12 cellular contexts compared by ENCODE assay signal in genomic region chr9:12817702-12818101, GRCh38. TPM values are rescaled to one million over a fixed set of nuclear protein-coding genes. Genes with fewer than 3 reads are reported as not detected.
A peak's percentile ranks its signal among the peaks of the same experiment; 100 is the strongest.
DNase-seq lines count a peak whose midpoint lies in the region; ATAC-seq, FAIRE-seq and TF ChIP-seq lines count a peak whose summit lies in the region.
"Had no signal": no experiment of that assay in that cellular context is flagged by ENCODE, and none has a peak within 500 bp of the region (broad histone marks: within the 10 kb centered on the region; RNA-seq: fewer than 3 reads in every experiment).

No MANE protein-coding gene starts in this region.

- no peaks in the 10 kb centered on the region for H3K9me3 ChIP-seq in psoas muscle
- H3K9me3 ChIP-seq: testis had no signal

- DNase-seq in H54 (ENCODE audit: insufficient read length, low spot score) = no peak
- peak; percentile 83 for DNase-seq in SW480 (ENCODE audit: low spot score)
- peak; percentile 86 for DNase-seq in fibroblast of villous mesenchyme (ENCODE audit: low read depth)
- DNase-seq in posterior vena cava (ENCODE audit: low spot score) = peak; percentile 66
- DNase-seq in activated CD4-positive, alpha-beta memory T cell treated with anti-CD3 and anti-CD28 coated beads for 36 hours = no peak
- no peak for DNase-seq in SKM-1 (lab: John Stamatoyannopoulos, UW; ENCODE audit: unreplicated experiment)
- DNase-seq in psoas muscle = no peak
- DNase-seq: activated CD8-positive, alpha-beta memory T cell treated with anti-CD3 and anti-CD28 coated beads for 24 hours; CD8-positive, alpha-beta T cell; left cardiac atrium; testis had no signal

- no peaks in the 10 kb centered on the region for H3K27me3 Mint-ChIP-seq in activated CD4-positive, alpha-beta memory T cell treated with anti-CD3 and anti-CD28 coated beads for 36 hours

- H3K4me3 Mint-ChIP-seq in activated CD4-positive, alpha-beta memory T cell treated with anti-CD3 and anti-CD28 coated beads for 36 hours = no peak overlapping the region
- H3K4me3 Mint-ChIP-seq: CD8-positive, alpha-beta T cell had no signal

- H3K4me3 ChIP-seq in fibroblast of villous mesenchyme (ENCODE audit: low read depth, low read length) (no peak overlapping the region), psoas muscle (no peak overlapping the region)
- H3K4me3 ChIP-seq: testis had no signal

- no peak overlapping the region for H3K27ac Mint-ChIP-seq in activated CD4-positive, alpha-beta memory T cell treated with anti-CD3 and anti-CD28 coated beads for 36 hours
- H3K27ac Mint-ChIP-seq: CD8-positive, alpha-beta T cell had no signal

- peak; percentile 86 for FAIRE-seq in H54 (lab: Jason Lieb, UNC)

- TF ChIP-seq POLR2A in H54 (IDR thresholded peaks at IDR 0.05; ENCODE audit: low read depth, low read length) = no peak

- intact Hi-C loops in posterior vena cava (cut with DNase I) (no loop called here), psoas muscle (cut with DNase I) (no loop called here)
- intact Hi-C loops in activated CD4-positive, alpha-beta memory T cell treated with anti-CD3 and anti-CD28 coated beads for 36 hours (cut with micrococcal nuclease) = no loop called here

- no peak for TF ChIP-seq CTCF in fibroblast of villous mesenchyme (IDR thresholded peaks at IDR 0.05; ENCODE audit: insufficient read depth, low read depth, low read length)
- no peak for TF ChIP-seq CTCF in psoas muscle (IDR thresholded peaks at IDR 0.05)

- H3K4me1 Mint-ChIP-seq in activated CD4-positive, alpha-beta memory T cell treated with anti-CD3 and anti-CD28 coated beads for 36 hours (ENCODE audit: low read depth) = no peaks in the 10 kb centered on the region

- no peak overlapping the region for H3K27ac ChIP-seq in psoas muscle
- H3K27ac ChIP-seq: testis had no signal

- H3K36me3 ChIP-seq in psoas muscle (ENCODE audit: insufficient read depth in 1 of 2, low read depth in 1 of 2) = no peaks in the 10 kb centered on the region

- H3K27me3 ChIP-seq in psoas muscle (ENCODE audit: insufficient read depth in 3 of 3, low read length in 2 of 3) = no peaks in the 10 kb centered on the region
- H3K27me3 ChIP-seq: testis had no signal

- peaks cover 23% of the 10 kb centered on the region for H3K9me3 Mint-ChIP-seq in activated CD4-positive, alpha-beta memory T cell treated with anti-CD3 and anti-CD28 coated beads for 36 hours

- CTCF ChIA-PET in activated CD4-positive, alpha-beta memory T cell treated with anti-CD3 and anti-CD28 coated beads for 36 hours (lab: Charles Lee) = no interaction called here

- H3K4me1 ChIP-seq in psoas muscle = peaks cover 17% of the 10 kb centered on the region
- H3K4me1 ChIP-seq: testis had no signal

- ATAC-seq in GM21381 (IDR thresholded peaks at IDR 0.05; ENCODE audit: unreplicated experiment) = no peak
- ATAC-seq in psoas muscle = no peak
- ATAC-seq: CD8-positive, alpha-beta T cell had no signal

- POLR2A ChIA-PET in activated CD4-positive, alpha-beta memory T cell treated with anti-CD3 and anti-CD28 coated beads for 36 hours (lab: Charles Lee) = no interaction called here

- H3K36me3 Mint-ChIP-seq in activated CD4-positive, alpha-beta memory T cell treated with anti-CD3 and anti-CD28 coated beads for 36 hours = no peaks in the 10 kb centered on the region
- H3K36me3 Mint-ChIP-seq: CD8-positive, alpha-beta T cell had no signal

- WGBS in psoas muscle, 3 donors = 73 to 83% (median 76%) methylated on average over 9 of the region's 9 CpGs

RNA-seq across cellular contexts. Expression of gene LURAP1L, which starts 42.9 kb away (rescaled TPM):
- total RNA-seq in fibroblast of villous mesenchyme = 38.0 and 49.0 TPM in 2 replicates
- total RNA-seq in posterior vena cava = 10 to 100 TPM; 13.9 to 18.1 TPM
- total RNA-seq in activated CD4-positive, alpha-beta memory T cell treated with anti-CD3 and anti-CD28 coated beads for 36 hours = not detected
- 1 to 10 TPM; 1.0 to 2.8 (median 2.2) TPM for total RNA-seq in psoas muscle
- 1 to 10 TPM; 2.3 to 6.3 (median 2.7) TPM for polyA plus RNA-seq in psoas muscle
- total RNA-seq: CD8-positive, alpha-beta T cell had no signal

Comparison
In these comparisons a context has a peak if more than half of its experiments do, and no peak if none do; other contexts are left out.
1. DNase-seq: peak in SW480 (single experiment), fibroblast of villous mesenchyme (single experiment) and posterior vena cava (single experiment); none in H54 (single experiment), activated CD4-positive, alpha-beta memory T cell treated with anti-CD3 and anti-CD28 coated beads for 36 hours (single experiment), SKM-1 (single experiment) and psoas muscle (0 of 2).